ENCODE assay signal across 2 cellular contexts in genomic region chr18:2976733-2977132, GRCh38.
TF ChIP-seq lines count a peak whose summit lies in the region.

No MANE protein-coding gene starts in this region.

TF ChIP-seq in liver, 16 proteins besides CTCF, POLR2A, EP300 and RAD21:
- no peak for TF ChIP-seq JUND (IDR thresholded peaks at IDR 0.05)
- no peak for TF ChIP-seq MAX (IDR thresholded peaks at IDR 0.05)

TF ChIP-seq in HepG2, 621 proteins besides CTCF, POLR2A, EP300 and RAD21:
- TF ChIP-seq USF2 (IDR thresholded peaks at IDR 0.05; ENCODE audit: low read depth, low read length) (no peak), USF2 (CRISPR knock-in tag; IDR thresholded peaks at IDR 0.05; ENCODE audit: borderline replicate concordance) (no peak), ATF7-NPFF (CRISPR knock-in tag; IDR thresholded peaks at IDR 0.05; ENCODE audit: low read depth) (no peak)
